ENCODE assay signal across 8 cellular contexts in genomic region chr3:66220602-66221377, GRCh38. TPM values are rescaled to one million over a fixed set of nuclear protein-coding genes. Genes with fewer than 3 reads are reported as not detected.
DNase-seq lines count a peak whose midpoint lies in the region; ATAC-seq lines count a peak whose summit lies in the region.

Gene SLC25A26 (plus strand): TSS chr3:66221001. CDS start chr3:66221095, 94 bp downstream.

- no peaks in the 10 kb centered on the region for H3K27me3 ChIP-seq in BLaER1 treated with 17β-estradiol and CSF1 and Interleukin-3, amounts not matched to agents 10 nM and 100 nM

- H3K4me3 ChIP-seq in BLaER1 treated with 17β-estradiol and CSF1 and Interleukin-3, amounts not matched to agents 10 nM and 100 nM = peak within 1 kb of the TSS; percentile 71 to 92 (median 84)

- H3K4me2 ChIP-seq in BLaER1 treated with 17β-estradiol and CSF1 and Interleukin-3, amounts not matched to agents 10 nM and 100 nM = peak within 1 kb of the TSS; percentile 72 to 94 (median 80)

- H4K20me1 ChIP-seq in BLaER1 treated with 17β-estradiol and CSF1 and Interleukin-3, amounts not matched to agents 10 nM and 100 nM = peaks cover 0 to 12% (median 0%) of the 10 kb centered on the region in 11 experiments; a peak in 3 of 22 replicates

- ATAC-seq in GM19351 (IDR thresholded peaks at IDR 0.05; ENCODE audit: unreplicated experiment) = peak; percentile 98
- ATAC-seq in HG03521 (IDR thresholded peaks at IDR 0.05; ENCODE audit: unreplicated experiment) = peak; percentile 99
- ATAC-seq in left lobe of liver = peak; percentile 96

- peaks cover 12 to 19% (median 16%) of the 10 kb centered on the region in 10 experiments for H3K4me1 ChIP-seq in BLaER1 treated with 17β-estradiol and CSF1 and Interleukin-3, amounts not matched to agents 10 nM and 100 nM

- H3K9ac ChIP-seq in BLaER1 treated with 17β-estradiol and CSF1 and Interleukin-3, amounts not matched to agents 10 nM and 100 nM = peak within 1 kb of the TSS; percentile 75 to 93 (median 87)

- peak within 1 kb of the TSS; percentile 72 to 91 (median 86) for H3K27ac ChIP-seq in BLaER1 treated with 17β-estradiol and CSF1 and Interleukin-3, amounts not matched to agents 10 nM and 100 nM

- peak; percentile 95 for DNase-seq in NCI-H748 (lab: John Stamatoyannopoulos, UW; ENCODE audit: unreplicated experiment)
- peak; percentile 97 for DNase-seq in activated CD4-positive, alpha-beta T cell treated with anti-CD3 and anti-CD28 coated beads, Interleukin-2, amount 50 U/mL, for 1 hour
- DNase-seq in dedifferentiated amniotic fluid mesenchymal stem cell (ENCODE audit: extremely low spot score) = peak; percentile 96
- DNase-seq in left lobe of liver (ENCODE audit: low spot score) = peak; percentile 97
- peak; percentile 96 for DNase-seq in stimulated activated CD4-positive, alpha-beta T cell treated with anti-CD3 and anti-CD28 coated beads, Interleukin-2, amount 100 ng/mL, for 4 hours (ENCODE audit: low read depth)

- H3K9me3 ChIP-seq in BLaER1 treated with 17β-estradiol and CSF1 and Interleukin-3, amounts not matched to agents 10 nM and 100 nM (replicated peaks in 1 of 11) = 0 out of 22 replicates have a peak, but pooled peaks cover 0 to 3% (median 0%) of the 10 kb centered on the region in 11 experiments

- H3K36me3 ChIP-seq in BLaER1 treated with 17β-estradiol and CSF1 and Interleukin-3, amounts not matched to agents 10 nM and 100 nM = peaks cover 0 to 31% (median 23%) of the 10 kb centered on the region in 11 experiments; a peak in 15 of 22 replicates

RNA-seq across cellular contexts. Expression of gene SLC25A26, which starts in this region (rescaled TPM):
- 14.9 TPM for total RNA-seq in left lobe of liver

Comparison
In these comparisons a context has a peak if more than half of its experiments do, and no peak if none do; other contexts are left out.
1. Peak in every context shown above with its lines: DNase-seq, ATAC-seq, H3K4me3 ChIP-seq and H3K27ac ChIP-seq.